Comparison of ENCODE assay signal across 8 cellular contexts in genomic region chr9:98860871-98861293, GRCh38.
DNase-seq lines count a peak whose midpoint lies in the region; ATAC-seq and TF ChIP-seq lines count a peak whose summit lies in the region.

No MANE protein-coding gene starts in this region.

- H3K4me3 ChIP-seq in HEK293 (ENCODE audit: low read depth, low read length): no peak overlapping the region

- ATAC-seq in activated CD4-positive, CD25-positive, alpha-beta regulatory T cell treated with anti-CD3 and anti-CD28 coated beads, Interleukin-2, amount 50 U/mL, for 24 hours: no peak

- intact Hi-C loops in head of caudate nucleus (cut with DNase I): loop anchor here (5.0 kb wide), 1 partner anchor 136 kb away; no protein-coding TSS in a partner anchor

- no peaks in the 10 kb centered on the region for H3K36me3 ChIP-seq in HEK293 (ENCODE audit: control insufficient read depth in 2 of 2, insufficient read depth in 1 of 2, low read length in 2 of 2)

- no peaks in the 10 kb centered on the region for H3K9me3 ChIP-seq in HEK293 (ENCODE audit: control insufficient read depth, insufficient read depth, low read depth, low read length)

- POLR2A ChIA-PET in HEK293 (lab: Yijun Ruan, JAX): interaction anchor here (0.6 kb wide), 1 partner anchor 256 kb away, joined by 4 read pairs; no protein-coding TSS in a partner anchor

- H3K4me1 ChIP-seq in HEK293 (ENCODE audit: control insufficient read depth, insufficient read depth, low read length): no peaks in the 10 kb centered on the region

- DNase-seq in SW480 (ENCODE audit: low spot score): peak; percentile 44
- DNase-seq in head of caudate nucleus: peak in 38 of 42 donors; percentile 21 to 81 (median 56)
- peak; percentile 60 for DNase-seq in putamen (ENCODE audit: low spot score)
- DNase-seq in effector CD4-positive, alpha-beta T cell: no peak
- no peak for DNase-seq in SKM-1 (lab: John Stamatoyannopoulos, UW; ENCODE audit: unreplicated experiment)
- DNase-seq in stimulated activated CD4-positive, alpha-beta T cell treated with anti-CD3 and anti-CD28 coated beads, Interleukin-2, amount 100 ng/mL, for 48 hours: no peak

- H3K27ac ChIP-seq in HEK293 (ENCODE audit: extremely low read depth, low read depth, low read length): no peak overlapping the region

- CTCF ChIA-PET in HEK293 (lab: Yijun Ruan, JAX): interaction anchor here (0.6 to 5.7 kb wide), 17 partner anchors 9 to 545 kb away, joined by 3 to 65 read pairs (median 4); partner anchors contain the start of gene GALNT12

- TF ChIP-seq CTCF in HEK293 (tag by site-specific recombination; IDR thresholded peaks at IDR 0.05): peak; percentile 49; the same call in 1 of the 2 replicates

TF ChIP-seq in HEK293, 187 proteins besides CTCF, POLR2A, EP300 and RAD21:
- TF ChIP-seq ZBTB17 (tag by site-specific recombination; IDR thresholded peaks at IDR 0.05) (peak; percentile 34; the same call in 1 of the 2 replicates), ZNF677 (tag by site-specific recombination; IDR thresholded peaks at IDR 0.05) (no peak), PBX3 (CRISPR knock-in tag; IDR thresholded peaks at IDR 0.05) (no peak), ZNF692 (tag by site-specific recombination; IDR thresholded peaks at IDR 0.05) (no peak), ZNF433 (tag by site-specific recombination; IDR thresholded peaks at IDR 0.05; ENCODE audit: low read depth) (no peak), ZFP37 (tag by site-specific recombination; IDR thresholded peaks at IDR 0.05) (no peak), ZEB2 (tag by site-specific recombination; IDR thresholded peaks at IDR 0.05) (no peak), ZNF654 (tag by site-specific recombination; IDR thresholded peaks at IDR 0.05; ENCODE audit: low read depth) (peak; percentile 52)

Comparison
In these comparisons a context has a peak if more than half of its experiments do, and no peak if none do; other contexts are left out.
1. DNase-seq: peak in SW480 (single experiment), head of caudate nucleus (38 of 42) and putamen (single experiment); none in effector CD4-positive, alpha-beta T cell (single experiment), SKM-1 (single experiment) and stimulated activated CD4-positive, alpha-beta T cell treated with anti-CD3 and anti-CD28 coated beads, Interleukin-2, amount 100 ng/mL, for 48 hours (0 of 2).